In the genomic region with DNA sequence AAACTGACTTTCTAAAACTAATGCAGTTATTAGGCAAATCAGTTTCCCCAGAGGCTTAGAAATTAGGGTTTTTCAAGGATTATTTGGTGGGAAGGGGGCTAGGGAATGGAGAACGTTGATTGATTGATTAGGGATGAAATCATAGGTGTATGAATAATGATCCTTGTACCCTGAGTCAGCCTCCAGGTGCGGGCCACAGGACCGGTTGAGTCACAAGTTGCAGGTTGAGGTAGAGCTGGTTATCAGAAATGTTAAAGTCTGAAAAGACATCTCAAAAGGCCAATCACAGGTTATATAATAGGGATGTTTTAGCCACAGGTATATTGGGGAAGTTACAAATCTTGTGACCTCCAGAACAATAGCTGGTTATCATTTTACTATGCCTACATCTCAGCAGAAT, we compare ENCODE assay signal across 39 cellular contexts.
"Had no signal": no experiment of that assay in that cellular context is flagged by ENCODE, and none has a peak within 500 bp of the region (broad histone marks: within the 10 kb centered on the region; RNA-seq: fewer than 3 reads in every experiment).

No MANE protein-coding gene starts in this region.

- DNase-seq: activated B cell treated with CpG ODN at 0.5 μM for 24 hours; activated CD4-positive, alpha-beta memory T cell treated with anti-CD3 and anti-CD28 coated beads for 36 hours; activated CD4-positive, alpha-beta T cell treated with anti-CD3 and anti-CD28 coated beads for 4 hours; activated CD4-positive, alpha-beta T cell treated with anti-CD3 and anti-CD28 coated beads, Interleukin-2, amount 10 ng/mL, durations not matched to agents 24 days and 14 days; activated CD4-positive, alpha-beta T cell treated with anti-CD3 and anti-CD28 coated beads, Interleukin-2, amount 50 U/mL, for 1 hour; activated CD4-positive, alpha-beta T cell treated with anti-CD3 and anti-CD28 coated beads, Interleukin-2, amount 50 U/mL, for 4 hours; activated CD4-positive, CD25-positive, alpha-beta regulatory T cell treated with anti-CD3 and anti-CD28 coated beads, Interleukin-2, amount 50 U/mL, for 72 hours; activated CD8-positive, alpha-beta memory T cell treated with anti-CD3 and anti-CD28 coated beads, Interleukin-2, amount 50 U/mL, for 4 hours; activated CD8-positive, alpha-beta T cell treated with anti-CD3 and anti-CD28 coated beads for 36 hours; activated effector memory CD4-positive, alpha-beta T cell treated with anti-CD3 and anti-CD28 coated beads, Interleukin-2, amount 50 U/mL, for 16 hours; activated gamma-delta T cell treated with Interleukin-2 at 50 U/mL for 16 hours; activated naive CD4-positive, alpha-beta T cell; activated naive CD4-positive, alpha-beta T cell treated with anti-CD3 and anti-CD28 coated beads for 36 hours; activated naive CD4-positive, alpha-beta T cell treated with anti-CD3 and anti-CD28 coated beads, Interleukin-2, amount 50 U/mL, for 16 hours; activated naive CD8-positive, alpha-beta T cell treated with anti-CD3 and anti-CD28 coated beads for 36 hours; activated T-cell treated with anti-CD3 and anti-CD28 coated beads for 4 hours; activated T-cell treated with anti-CD3 and anti-CD28 coated beads, Interleukin-2, amount 50 U/mL, for 1 hour; activated T-cell treated with anti-CD3 and anti-CD28 coated beads, Interleukin-2, amount 50 U/mL, for 4 hours; activated T-cell treated with anti-CD3 and anti-CD28 coated beads, Interleukin-2, amount 50 U/mL, for 72 hours; adrenal gland; amniotic stem cell; aorta; body of pancreas; brain microvascular endothelial cell; caudate nucleus; cerebellar nuclear complex; T-cell; T-helper 2 cell; T-helper 9 cell had no signal

- H3K4me1 Mint-ChIP-seq: activated B cell treated with CpG ODN at 0.5 μM for 24 hours; activated CD4-positive, alpha-beta T cell treated with anti-CD3 and anti-CD28 coated beads, Interleukin-2, amount 10 ng/mL, durations not matched to agents 24 days and 14 days; activated naive CD8-positive, alpha-beta T cell treated with anti-CD3 and anti-CD28 coated beads for 36 hours; activated T-helper 17 cell treated with anti-CD3 and anti-CD28 coated beads, Interleukin-2, amount 50 U/mL, for 72 hours; central memory CD8-positive, alpha-beta T cell; T-cell had no signal

- H3K4me3 Mint-ChIP-seq: activated B cell treated with CpG ODN at 0.5 μM for 24 hours; activated CD4-positive, alpha-beta memory T cell treated with anti-CD3 and anti-CD28 coated beads for 36 hours; activated CD4-positive, alpha-beta T cell treated with anti-CD3 and anti-CD28 coated beads, Interleukin-2, amount 10 ng/mL, durations not matched to agents 24 days and 14 days; activated CD8-positive, alpha-beta T cell treated with anti-CD3 and anti-CD28 coated beads for 36 hours; activated naive CD4-positive, alpha-beta T cell treated with anti-CD3 and anti-CD28 coated beads for 36 hours; activated naive CD8-positive, alpha-beta T cell treated with anti-CD3 and anti-CD28 coated beads for 36 hours; activated T-cell treated with anti-CD3 and anti-CD28 coated beads, Interleukin-2, amount 50 U/mL, for 4 hours; activated T-cell treated with anti-CD3 and anti-CD28 coated beads, Interleukin-2, amount 50 U/mL, for 72 hours; activated T-helper 1 cell treated with anti-CD3 and anti-CD28 coated beads, Interleukin-12 subunit alpha, Interleukin-12 subunit beta, Interleukin-2, Interleukin-4 antibody, amounts not matched to agents 30 ng/mL and 10 ng/mL and 1 ng/mL, durations not matched to agents 14 hours and 24 hours and 36 hours; activated T-helper 17 cell treated with anti-CD3 and anti-CD28 coated beads, Interleukin-2, amount 50 U/mL, for 72 hours; central memory CD8-positive, alpha-beta T cell; T-cell; T-helper 2 cell treated with Interferon-gamma antibody and Interleukin-4, amounts not matched to agents 5 μg/mL and 100 μg/mL, for 36 hours had no signal

- H3K9me3 Mint-ChIP-seq: central memory CD8-positive, alpha-beta T cell had no signal

- H3K27me3 Mint-ChIP-seq: activated B cell treated with CpG ODN at 0.5 μM for 24 hours; activated CD4-positive, alpha-beta memory T cell treated with anti-CD3 and anti-CD28 coated beads for 36 hours; activated CD4-positive, alpha-beta T cell treated with anti-CD3 and anti-CD28 coated beads, Interleukin-2, amount 10 ng/mL, durations not matched to agents 24 days and 14 days; activated CD8-positive, alpha-beta T cell treated with anti-CD3 and anti-CD28 coated beads for 36 hours; activated naive CD8-positive, alpha-beta T cell treated with anti-CD3 and anti-CD28 coated beads for 36 hours; activated T-helper 17 cell treated with anti-CD3 and anti-CD28 coated beads, Interleukin-2, amount 50 U/mL, for 72 hours; central memory CD8-positive, alpha-beta T cell; T-cell had no signal

- FAIRE-seq: astrocyte, bronchial epithelial cell, TTC549 had no signal

- H3K27ac ChIP-seq: adrenal gland, body of pancreas, brain microvascular endothelial cell, cardiac muscle cell, VCaP had no signal

- H3K4me1 ChIP-seq: adrenal gland, body of pancreas had no signal

- H3K27me3 ChIP-seq: adrenal gland, body of pancreas, brain microvascular endothelial cell, cardiac muscle cell had no signal

- ATAC-seq: activated CD8-positive, alpha-beta T cell treated with anti-CD3 and anti-CD28 coated beads for 36 hours; activated naive CD4-positive, alpha-beta T cell treated with anti-CD3 and anti-CD28 coated beads, Interleukin-2, amount 50 U/mL, for 72 hours; activated T-cell treated with anti-CD3 and anti-CD28 coated beads, Interleukin-2, amount 50 U/mL, for 4 hours; activated T-cell treated with anti-CD3 and anti-CD28 coated beads, Interleukin-2, amount 50 U/mL, for 72 hours; activated T-helper 17 cell treated with anti-CD3 and anti-CD28 coated beads, Interleukin-2, amount 50 U/mL, for 72 hours; body of pancreas; T-cell had no signal

- H3K36me3 ChIP-seq: adrenal gland, brain microvascular endothelial cell, cardiac muscle cell had no signal

- H3K4me3 ChIP-seq: adrenal gland, body of pancreas, cardiac muscle cell had no signal

- H3K36me3 Mint-ChIP-seq: activated CD4-positive, alpha-beta memory T cell treated with anti-CD3 and anti-CD28 coated beads for 36 hours; T-cell had no signal

- H3K27ac Mint-ChIP-seq: activated B cell treated with CpG ODN at 0.5 μM for 24 hours; activated CD4-positive, alpha-beta memory T cell treated with anti-CD3 and anti-CD28 coated beads for 36 hours; activated CD4-positive, alpha-beta T cell treated with anti-CD3 and anti-CD28 coated beads, Interleukin-2, amount 10 ng/mL, durations not matched to agents 24 days and 14 days; activated CD8-positive, alpha-beta T cell treated with anti-CD3 and anti-CD28 coated beads for 36 hours; activated naive CD4-positive, alpha-beta T cell treated with anti-CD3 and anti-CD28 coated beads for 36 hours; activated naive CD4-positive, alpha-beta T cell treated with anti-CD3 and anti-CD28 coated beads, Interleukin-2, amount 50 U/mL, for 72 hours; activated naive CD8-positive, alpha-beta T cell treated with anti-CD3 and anti-CD28 coated beads for 36 hours; activated T-cell treated with anti-CD3 and anti-CD28 coated beads, Interleukin-2, amount 50 U/mL, for 72 hours; activated T-helper 1 cell treated with anti-CD3 and anti-CD28 coated beads, Interleukin-12 subunit alpha, Interleukin-12 subunit beta, Interleukin-2, Interleukin-4 antibody, amounts not matched to agents 30 ng/mL and 10 ng/mL and 1 ng/mL, durations not matched to agents 14 hours and 24 hours and 36 hours; activated T-helper 17 cell treated with anti-CD3 and anti-CD28 coated beads, Interleukin-2, amount 50 U/mL, for 72 hours; T-cell; T-helper 2 cell treated with Interferon-gamma antibody and Interleukin-4, amounts not matched to agents 5 μg/mL and 100 μg/mL, for 36 hours had no signal

- H3K9me3 ChIP-seq: adrenal gland, body of pancreas had no signal
